Comparison of ENCODE assay signal across 1 cellular context in the genomic region with DNA sequence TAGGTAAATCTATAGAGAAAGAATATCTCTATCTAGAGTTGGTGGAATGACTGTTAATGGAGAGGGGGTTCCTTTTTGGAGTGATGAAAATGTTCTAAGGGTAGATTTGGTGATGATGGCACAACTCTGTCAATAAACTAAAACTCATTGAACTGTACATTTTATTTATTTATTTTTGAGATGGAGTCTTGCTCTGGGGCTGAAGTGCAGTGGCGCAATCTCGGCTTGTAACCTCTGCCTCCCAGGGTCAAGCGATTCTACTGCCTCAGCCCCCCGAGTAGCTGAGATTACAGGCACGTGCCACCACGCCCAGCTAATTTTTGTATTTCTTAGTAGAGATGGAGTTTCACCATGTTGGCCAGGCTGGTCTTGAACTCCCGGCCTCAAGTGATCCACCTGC. TPM values are rescaled to one million over a fixed set of nuclear protein-coding genes. Genes with fewer than 3 reads are reported as not detected.
"Had no signal": no experiment of that assay in that cellular context is flagged by ENCODE, and none has a peak within 500 bp of the region (broad histone marks: within the 10 kb centered on the region; RNA-seq: fewer than 3 reads in every experiment).

No MANE protein-coding gene starts in this region.

RNA-seq across cellular contexts. Expression of a gene that starts 3.1 kb away (rescaled TPM):
- polyA plus RNA-seq: naive thymus-derived CD4-positive, alpha-beta T cell had no signal
